ENCODE assay signal across 8 cellular contexts in genomic region chr3:48507256-48508061, GRCh38. TPM values are rescaled to one million over a fixed set of nuclear protein-coding genes. Genes with fewer than 3 reads are reported as not detected.
DNase-seq lines count a peak whose midpoint lies in the region; ATAC-seq and TF ChIP-seq lines count a peak whose summit lies in the region.

No MANE protein-coding gene starts in this region.

- H3K4me1 Mint-ChIP-seq in brain: peaks cover 28% of the 10 kb centered on the region

- no peaks in the 10 kb centered on the region for H3K27me3 ChIP-seq in Karpas-422 (ENCODE audit: low read length)

- H3K27ac ChIP-seq in Karpas-422 (ENCODE audit: low read length): no peak overlapping the region

- no peak overlapping the region for H3K9ac ChIP-seq in Karpas-422 (ENCODE audit: low read length)

- no peaks in the 10 kb centered on the region for H3K9me3 ChIP-seq in Karpas-422 (ENCODE audit: low read length)

- peak overlapping the region; percentile 35 for H3K4me2 ChIP-seq in Karpas-422 (ENCODE audit: low read depth, low read length, poor library complexity, severe bottlenecking)

- H3K4me3 ChIP-seq in Karpas-422 (ENCODE audit: low read length): no peak overlapping the region

- H3K36me3 Mint-ChIP-seq in brain: peaks cover 12% of the 10 kb centered on the region

- H3K9me3 Mint-ChIP-seq in brain: peaks cover 0 to 2% (median 0%) of the 10 kb centered on the region in 5 experiments

- H3K36me3 ChIP-seq in Karpas-422 (ENCODE audit: insufficient read depth, low read length): no peaks in the 10 kb centered on the region

- peak overlapping the region; percentile 81 for H2AFZ ChIP-seq in Karpas-422 (ENCODE audit: low read length)

- peak; percentile 97 for DNase-seq in 8988T
- peak; percentile 91 for DNase-seq in Karpas-422
- peak; percentile 68 for DNase-seq in UCSD-AML1 (lab: John Stamatoyannopoulos, UW; ENCODE audit: unreplicated experiment)
- DNase-seq in kidney tubule cell (ENCODE audit: low spot score): peak; percentile 88
- DNase-seq in stimulated activated CD8-positive, alpha-beta memory T cell treated with anti-CD3 and anti-CD28 coated beads, Interleukin-12 subunit alpha, Interleukin-12 subunit beta, amount 100 ng/mL, for 1 hour (ENCODE audit: low read depth): peak; percentile 68

- ATAC-seq in HG02840 (IDR thresholded peaks at IDR 0.05; ENCODE audit: low FRiP score, unreplicated experiment): no peak

- TF ChIP-seq CTCF in GM12873 (IDR thresholded peaks at IDR 0.05; ENCODE audit: insufficient read depth, low read depth, low read length, missing control alignments) (peak; percentile 86), brain (conservative IDR thresholded peaks at IDR 0.05) (peak; percentile 51 to 58)

- peaks cover 14% of the 10 kb centered on the region for H3K27me3 Mint-ChIP-seq in brain

- H3K9me2 ChIP-seq in Karpas-422 (replicated peaks; ENCODE audit: insufficient read depth, low read length): no peaks in the 10 kb centered on the region

- H3K27ac Mint-ChIP-seq in brain: peak overlapping the region in 4 of 5 experiments; percentile 45 to 67 (median 59)

- H3K79me2 ChIP-seq in Karpas-422 (ENCODE audit: low read length): no peaks in the 10 kb centered on the region

- H3K4me1 ChIP-seq in Karpas-422 (ENCODE audit: low read length): peaks cover 36% of the 10 kb centered on the region

- no peaks in the 10 kb centered on the region for H4K20me1 ChIP-seq in Karpas-422 (ENCODE audit: insufficient read depth, low read depth, low read length)

- peak overlapping the region in 1 of 5 experiments; percentile 50 for H3K4me3 Mint-ChIP-seq in brain

RNA-seq across cellular contexts. Expression of gene SHISA5, which starts 3.5 kb away (rescaled TPM):
- total RNA-seq in Karpas-422 (2014; rRNA removed; shearing (Covaris generic); ENCODE audit: low replicate concordance): 141 and 149 TPM in 2 replicates
- polyA plus RNA-seq in brain (ENCODE audit: insufficient read depth, low read depth, low replicate concordance): 109 TPM

RNA-seq across cellular contexts. Expression of gene PFKFB4, which starts 49.1 kb away (rescaled TPM):
- total RNA-seq in Karpas-422 (2014; rRNA removed; shearing (Covaris generic); ENCODE audit: low replicate concordance): 55.2 and 89.6 TPM in 2 replicates
- 5.6 TPM for polyA plus RNA-seq in brain (ENCODE audit: insufficient read depth, low read depth, low replicate concordance)

RNA-seq across cellular contexts. Expression of gene UCN2, which starts 56.1 kb away (rescaled TPM):
- total RNA-seq in Karpas-422 (2014; rRNA removed; shearing (Covaris generic); ENCODE audit: low replicate concordance): not detected in 2 replicates
- not detected for polyA plus RNA-seq in brain (ENCODE audit: insufficient read depth, low read depth, low replicate concordance)
